Comparison of ENCODE assay signal across 28 cellular contexts in the genomic region with DNA sequence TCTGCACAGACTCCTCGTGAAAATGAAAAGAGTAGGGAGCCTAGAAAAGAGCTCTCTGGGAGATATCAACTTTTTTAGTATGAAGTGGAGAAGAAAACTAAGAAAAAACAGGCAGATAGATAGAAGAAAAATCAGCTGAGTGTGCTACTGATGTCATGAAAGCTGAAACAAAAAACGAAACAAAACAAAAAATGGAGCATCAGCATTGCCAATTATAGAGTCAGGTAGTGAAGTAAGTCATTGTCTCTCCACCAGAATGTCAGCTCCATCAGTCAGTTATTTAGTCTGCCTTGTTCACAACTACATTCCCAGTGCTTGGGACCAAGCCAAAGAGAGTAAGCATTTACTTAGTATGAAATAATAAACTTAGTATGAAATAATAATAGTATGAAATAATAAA.
"Had no signal": no experiment of that assay in that cellular context is flagged by ENCODE, and none has a peak within 500 bp of the region (broad histone marks: within the 10 kb centered on the region; RNA-seq: fewer than 3 reads in every experiment).

No MANE protein-coding gene starts in this region.

- DNase-seq: activated B cell treated with CpG ODN at 0.5 μM for 24 hours; activated CD8-positive, alpha-beta memory T cell treated with anti-CD3 and anti-CD28 coated beads, Interleukin-2, amount 10 ng/mL, durations not matched to agents 7 days and 5 days; activated CD8-positive, alpha-beta T cell treated with anti-CD3 and anti-CD28 coated beads, Interleukin-2, amount 10 ng/mL, durations not matched to agents 7 days and 5 days; activated naive CD4-positive, alpha-beta T cell; activated T-cell treated with anti-CD3 and anti-CD28 coated beads, Interleukin-2, amount 50 U/mL, for 48 hours; aorta; body of pancreas; dorsolateral prefrontal cortex; effector memory CD4-positive, alpha-beta T cell; kidney glomerular epithelial cell; lower lobe of right lung; mesenchymal stem cell; natural killer cell; occipital lobe; psoas muscle; sigmoid colon; small intestine; stimulated activated CD4-positive, alpha-beta T cell treated with anti-CD3 and anti-CD28 coated beads, Interleukin-4, amount 100 ng/mL, for 4 hours; stimulated activated CD8-positive, alpha-beta memory T cell treated with anti-CD3 and anti-CD28 coated beads, Interleukin-4, amount 100 ng/mL, for 48 hours; stomach; thyroid gland; upper lobe of left lung had no signal

- H3K27ac ChIP-seq: body of pancreas, cardiac muscle cell, coronary artery, dorsolateral prefrontal cortex, lower lobe of right lung, neural progenitor cell, parathyroid adenoma, psoas muscle, sigmoid colon, stomach, thyroid gland, upper lobe of left lung had no signal

- H3K9me3 ChIP-seq: body of pancreas, lower lobe of right lung, psoas muscle, sigmoid colon, thyroid gland, upper lobe of left lung had no signal

- H3K9ac ChIP-seq: neural progenitor cell, parathyroid adenoma had no signal

- H3K4me3 ChIP-seq: body of pancreas, cardiac muscle cell, coronary artery, dorsolateral prefrontal cortex, lower lobe of right lung, neural progenitor cell, psoas muscle, sigmoid colon, stomach, thyroid gland, upper lobe of left lung had no signal

- H3K27me3 ChIP-seq: body of pancreas, cardiac muscle cell, dorsolateral prefrontal cortex, neural progenitor cell, sigmoid colon, stomach, thyroid gland, upper lobe of left lung had no signal

- H2AFZ ChIP-seq: neural progenitor cell, parathyroid adenoma had no signal

- H3K4me1 ChIP-seq: body of pancreas, lower lobe of right lung, neural progenitor cell, parathyroid adenoma, psoas muscle, sigmoid colon, stomach, thyroid gland, upper lobe of left lung had no signal

- H3K4me2 ChIP-seq: neural progenitor cell had no signal

- H3K36me3 ChIP-seq: cardiac muscle cell, lower lobe of right lung, neural progenitor cell, sigmoid colon, stomach, thyroid gland, upper lobe of left lung had no signal

- ATAC-seq: activated CD8-positive, alpha-beta memory T cell treated with anti-CD3 and anti-CD28 coated beads, Interleukin-2, amount 10 ng/mL, durations not matched to agents 7 days and 5 days; activated CD8-positive, alpha-beta T cell treated with anti-CD3 and anti-CD28 coated beads, Interleukin-2, amount 10 ng/mL, durations not matched to agents 7 days and 5 days; activated naive CD4-positive, alpha-beta T cell treated with anti-CD3 and anti-CD28 coated beads, Interleukin-2, amount 50 U/mL, for 72 hours; body of pancreas; lower lobe of right lung; natural killer cell; psoas muscle; stimulated activated memory B cell treated with anti-CD40 and anti-IgM and Interleukin-4, amounts not matched to agents 10 μg/mL and 1 μg/mL and 100 μg/mL, for 72 hours had no signal

- H3K79me2 ChIP-seq: parathyroid adenoma had no signal
